ENCODE assay signal across 28 cellular contexts in genomic region chr5:96262105-96262504, GRCh38.
DNase-seq lines count a peak whose midpoint lies in the region; ATAC-seq, FAIRE-seq and TF ChIP-seq lines count a peak whose summit lies in the region.
"Had no signal": no experiment of that assay in that cellular context is flagged by ENCODE, and none has a peak within 500 bp of the region (broad histone marks: within the 10 kb centered on the region; RNA-seq: fewer than 3 reads in every experiment).

No MANE protein-coding gene starts in this region.

- peaks cover 19% of the 10 kb centered on the region; the same call in 1 of the 2 replicates for H3K9me2 ChIP-seq in GM23338 (ENCODE audit: insufficient read depth)

- H3K4me1 Mint-ChIP-seq in GM23338: no peaks in the 10 kb centered on the region; the same call in 2 of the 3 replicates
- H3K4me1 Mint-ChIP-seq: CD4-positive, alpha-beta memory T cell; CD8-positive, alpha-beta memory T cell had no signal

- peaks cover 4% of the 10 kb centered on the region; the same call in 1 of the 3 replicates for H3K36me3 Mint-ChIP-seq in GM23338 (ENCODE audit: low read depth)
- H3K36me3 Mint-ChIP-seq: CD14-positive monocyte; CD4-positive, CD25-positive, alpha-beta regulatory T cell had no signal

- H2BK5ac ChIP-seq in IMR-90 (ENCODE audit: low read depth, low read length, poor library complexity, severe bottlenecking) (no peak overlapping the region), H1 (ENCODE audit: low read depth, low read length) (no peak overlapping the region), neuronal stem cell (ENCODE audit: low read length) (no peak overlapping the region)

- ATAC-seq in GM23338: peak; percentile 72
- ATAC-seq in IMR-90 (ENCODE audit: low read depth): no peak
- ATAC-seq: GM12878 had no signal

- POLR2A ChIA-PET in IMR-90 (lab: Charles Lee; ENCODE audit: unreplicated experiment): no interaction called here
- POLR2A ChIA-PET in H1 (lab: Charles Lee; ENCODE audit: partially characterized antibody): no interaction called here

- intact Hi-C loops in IMR-90 (cut with micrococcal nuclease) (no loop called here), transverse colon (cut with DNase I; ENCODE audit: low total_unique reads) (no loop called here)

- peak overlapping the region; percentile 9; the same call in 1 of the 2 replicates for H2AK5ac ChIP-seq in IMR-90 (ENCODE audit: low read depth, low read length)
- H2AK5ac ChIP-seq in H1 (ENCODE audit: low read depth, low read length): no peak overlapping the region
- H2AK5ac ChIP-seq in neuronal stem cell (ENCODE audit: low read depth, low read length): no peak overlapping the region

- H3K9me1 ChIP-seq in IMR-90 (ENCODE audit: insufficient read depth, low read length): peaks cover 3% of the 10 kb centered on the region; the same call in 1 of the 2 replicates

- BruUV-seq in IMR-90 (replicated peaks; lab: Mats Ljungman, UMichigan): no TSS peak

- H3K4me3 Mint-ChIP-seq in GM23338: no peak overlapping the region
- H3K4me3 Mint-ChIP-seq: CD14-positive monocyte; CD4-positive, alpha-beta memory T cell; CD4-positive, CD25-positive, alpha-beta regulatory T cell; CD8-positive, alpha-beta memory T cell had no signal

- peak overlapping the region; percentile 20; the same call in 1 of the 2 replicates for H2BK120ac ChIP-seq in IMR-90 (ENCODE audit: low read depth, low read length)
- H2BK120ac ChIP-seq in H1 (replicated peaks; ENCODE audit: low read depth, low read length): no peak overlapping the region
- no peak overlapping the region for H2BK120ac ChIP-seq in neuronal stem cell (ENCODE audit: low read depth, low read length)

- peak overlapping the region; percentile 18; the same call in 1 of the 2 replicates for H3K4ac ChIP-seq in IMR-90 (ENCODE audit: low read depth, low read length)
- H3K4ac ChIP-seq in H1 (replicated peaks; ENCODE audit: insufficient read length, low read depth, low read length): no peak overlapping the region
- no peak overlapping the region for H3K4ac ChIP-seq in neuronal stem cell (ENCODE audit: low read length)

- H4K5ac ChIP-seq in IMR-90 (ENCODE audit: low read depth, low read length) (no peak overlapping the region), H1 (ENCODE audit: insufficient read length, low read depth, low read length) (no peak overlapping the region)

- no peak overlapping the region; the same call in 1 of the 2 replicates for H4K91ac ChIP-seq in IMR-90 (ENCODE audit: insufficient read depth, low read depth, low read length)
- no peak overlapping the region for H4K91ac ChIP-seq in H1 (replicated peaks; ENCODE audit: insufficient read length, low read length)
- no peak overlapping the region for H4K91ac ChIP-seq in neuronal stem cell (ENCODE audit: low read depth, low read length, poor library complexity)

- H3K36me3 ChIP-seq in GM23338 (ENCODE audit: insufficient read depth) (no peaks in the 10 kb centered on the region), IMR-90 (ENCODE audit: control insufficient read depth, insufficient read depth, low read length) (no peaks in the 10 kb centered on the region), H1 (ENCODE audit: control insufficient read depth in 2 of 4, insufficient read depth in 4 of 4, low read length in 3 of 4) (no peaks in the 10 kb centered on the region), neuronal stem cell (replicated peaks in 1 of 2; ENCODE audit: control insufficient read depth in 2 of 2, insufficient read depth in 2 of 2, low read length in 2 of 2) (no peaks in the 10 kb centered on the region), transverse colon (no peaks in the 10 kb centered on the region)
- H3K36me3 ChIP-seq: BE2C, BLaER1 had no signal

- WGBS in IMR-90 (ENCODE audit: extremely low coverage in 2 of 2, insufficient read length in 1 of 2), 2 experiments: no CpG with 5 or more reads among the region's 3 CpGs
- WGBS in H1 (ENCODE audit: extremely low coverage in 1 of 2, insufficient coverage in 1 of 2, insufficient read length in 1 of 2, insufficient replicate concordance in 2 of 2, low coverage in 1 of 2, low lambda C conversion rate in 2 of 2, missing lambda C conversion rate in 1 of 2), 2 experiments: 75% methylated on average over 3 of the region's 3 CpGs; no CpG with 5 or more reads in 1 of the 2 experiments
- no CpG with 5 or more reads among the region's 3 CpGs for WGBS in neuronal stem cell (ENCODE audit: extremely low coverage in 2 of 2, insufficient read length in 2 of 2, insufficient replicate concordance in 1 of 2), 2 donors
- WGBS in transverse colon (ENCODE audit: low coverage in 1 of 2), 2 donors: 76 to 77% methylated on average over 3 of the region's 3 CpGs

- in situ Hi-C loops in IMR-90 (cut with MboI; ENCODE audit: low sequenced_read_pairs) (no loop called here), transverse colon (cut with MboI; ENCODE audit: low pct_ligation_motif_present in 1 of 4, low pct_unique_long_range_greater_than_20kb in 1 of 4, low sequenced_read_pairs in 3 of 4) (no loop called here)

- no peak overlapping the region for H3K14ac ChIP-seq in IMR-90 (replicated peaks; ENCODE audit: low read depth, low read length)
- no peak overlapping the region for H3K14ac ChIP-seq in H1 (ENCODE audit: insufficient read length)
- no peak overlapping the region for H3K14ac ChIP-seq in neuronal stem cell (ENCODE audit: low read length)

- no peak for TF ChIP-seq RAD21 in IMR-90 (IDR thresholded peaks at IDR 0.05; ENCODE audit: low read length)
- TF ChIP-seq RAD21 in H1 (IDR thresholded peaks at IDR 0.05 in 1 of 2, conservative IDR thresholded peaks at IDR 0.05 in 1 of 2; ENCODE audit: low read depth in 2 of 2, low read length in 2 of 2): no peak

- H4K8ac ChIP-seq in IMR-90 (ENCODE audit: low read depth in 2 of 2, low read length in 2 of 2) (no peak overlapping the region), H1 (ENCODE audit: extremely low read depth, insufficient read depth, low read length) (no peak overlapping the region), neuronal stem cell (ENCODE audit: low read depth, low read length) (no peak overlapping the region)

- TF ChIP-seq CTCF in GM23338 (conservative IDR thresholded peaks at IDR 0.05; ENCODE audit: low read depth in 2 of 2): no peak
- no peak for TF ChIP-seq CTCF in IMR-90 (conservative IDR thresholded peaks at IDR 0.05; ENCODE audit: low read depth, low read length)
- no peak for TF ChIP-seq CTCF in H1 (IDR thresholded peaks at IDR 0.05; ENCODE audit: control extremely low read depth in 1 of 3, insufficient read depth in 1 of 3, low read depth in 1 of 3, low read length in 3 of 3)
- no peak for TF ChIP-seq CTCF in transverse colon (IDR thresholded peaks at IDR 0.05)

- dilution Hi-C loops in IMR-90 (cut with HindIII; ENCODE audit: low sequenced_read_pairs, unreplicated experiment): no loop called here

- no peak for TF ChIP-seq EP300 in H1 (IDR thresholded peaks at IDR 0.05; ENCODE audit: borderline replicate concordance in 1 of 2, low read depth in 2 of 2, low read length in 2 of 2)
- TF ChIP-seq EP300 in transverse colon (IDR thresholded peaks at IDR 0.05; ENCODE audit: low read depth): no peak

- H2BK12ac ChIP-seq in H1 (ENCODE audit: low read depth, low read length) (no peak overlapping the region), neuronal stem cell (ENCODE audit: low read length) (no peak overlapping the region)

- no peak overlapping the region for H2AK9ac ChIP-seq in IMR-90 (replicated peaks; ENCODE audit: low read depth, low read length, poor library complexity)

- H3K18ac ChIP-seq in IMR-90 (ENCODE audit: low read depth, low read length) (peak overlapping the region; percentile 87; the same call in 1 of the 2 replicates), H1 (ENCODE audit: extremely low read depth, low read length) (no peak overlapping the region), neuronal stem cell (ENCODE audit: low read length) (no peak overlapping the region)

- H3K27ac ChIP-seq in GM23338 (ENCODE audit: low read depth): no peak overlapping the region
- no peak overlapping the region for H3K27ac ChIP-seq in IMR-90 (ENCODE audit: insufficient read depth, low read length)
- no peak overlapping the region for H3K27ac ChIP-seq in H1 (ENCODE audit: low read depth, low read length)
- no peak overlapping the region for H3K27ac ChIP-seq in neuronal stem cell (replicated peaks; ENCODE audit: low read length)
- no peak overlapping the region for H3K27ac ChIP-seq in transverse colon
- H3K27ac ChIP-seq: BLaER1 had no signal

- H3K4me3 ChIP-seq in GM23338 (no peak overlapping the region), IMR-90 (ENCODE audit: insufficient read depth, low read depth, low read length) (no peak overlapping the region), H1 (ENCODE audit: extremely low read depth in 1 of 4, insufficient read depth in 2 of 4, low read depth in 3 of 4, low read length in 4 of 4) (no peak overlapping the region), neuronal stem cell (ENCODE audit: low read length in 2 of 2) (no peak overlapping the region), transverse colon (no peak overlapping the region)
- H3K4me3 ChIP-seq: BLaER1, GM12878 had no signal

- H3K4me2 ChIP-seq in GM23338 (no peak overlapping the region), IMR-90 (ENCODE audit: low read depth, low read length) (no peak overlapping the region), H1 (ENCODE audit: insufficient read depth in 1 of 2, low read depth in 2 of 2, low read length in 2 of 2) (no peak overlapping the region), neuronal stem cell (ENCODE audit: insufficient read depth, low read length, poor library complexity, severe bottlenecking) (no peak overlapping the region)
- H3K4me2 ChIP-seq: BLaER1 had no signal

- H3K27me3 ChIP-seq in GM23338 (ENCODE audit: insufficient read depth): no peaks in the 10 kb centered on the region
- no peaks in the 10 kb centered on the region for H3K27me3 ChIP-seq in IMR-90 (ENCODE audit: control insufficient read depth, insufficient read depth, low read length)
- peaks cover 0 to 2% (median 0%) of the 10 kb centered on the region in 4 experiments; a peak in 1 of 7 replicates for H3K27me3 ChIP-seq in H1 (replicated peaks in 1 of 4; ENCODE audit: control insufficient read depth in 3 of 4, extremely low read depth in 1 of 4, insufficient read depth in 3 of 4, low read length in 3 of 4)
- H3K27me3 ChIP-seq in neuronal stem cell (ENCODE audit: control insufficient read depth in 3 of 3, insufficient read depth in 3 of 3, low read depth in 1 of 3, low read length in 3 of 3): no peaks in the 10 kb centered on the region
- H3K27me3 ChIP-seq in transverse colon: no peaks in the 10 kb centered on the region
- H3K27me3 ChIP-seq: BE2C, BLaER1 had no signal

- DNase-seq in GM23338 (ENCODE audit: low spot score) (no peak), IMR-90 (no peak), H1 (ENCODE audit: low read depth in 1 of 2, low spot score in 2 of 2) (no peak), neuronal stem cell (ENCODE audit: low spot score) (no peak), NCI-H1092 treated with DMSO at 0.1 percent for 48 hours (lab: John Stamatoyannopoulos, UW) (no peak), NCI-H1436 treated with DMSO at 0.1 percent for 48 hours (lab: John Stamatoyannopoulos, UW) (no peak), transverse colon (no peak)
- DNase-seq: 8988T; ACHN; BE2C; C1 segment of cervical spinal cord; CD4-positive, alpha-beta memory T cell; CD4-positive, CD25-positive, alpha-beta regulatory T cell; CD8-positive, alpha-beta memory T cell; COR-L47; DMS 273 treated with DMSO at 0.1 percent for 48 hours; DMS153; DMS53; DMS79; DND-41; EL; GDM1 had no signal

- H3K9ac ChIP-seq in IMR-90 (ENCODE audit: low read depth, low read length) (no peak overlapping the region), H1 (replicated peaks in 1 of 4; ENCODE audit: extremely low read depth in 1 of 4, low read depth in 3 of 4, low read length in 3 of 4) (no peak overlapping the region), neuronal stem cell (ENCODE audit: low read depth, low read length, poor library complexity) (no peak overlapping the region)
- H3K9ac ChIP-seq: BLaER1 had no signal

- H3K56ac ChIP-seq in IMR-90 (ENCODE audit: extremely low read depth, insufficient read depth, low read length) (no peak overlapping the region), H1 (replicated peaks; ENCODE audit: insufficient read length, low read depth, low read length) (no peak overlapping the region)

- CTCF ChIA-PET in IMR-90 (lab: Yijun Ruan, JAX): interaction anchor here (0.6 to 1.0 kb wide), 2 partner anchors 56 to 140 kb away, joined by 3 read pairs; no protein-coding TSS in a partner anchor
- CTCF ChIA-PET in H1 (lab: Charles Lee; ENCODE audit: partially characterized antibody): interaction anchor here (1.4 kb wide), 2 partner anchors 8 to 23 kb away, joined by 3 read pairs; no protein-coding TSS in a partner anchor

- H3F3A ChIP-seq in GM23338 (replicated peaks; ENCODE audit: low read depth): no peaks in the 10 kb centered on the region

- peaks cover 2% of the 10 kb centered on the region for H3K27me3 Mint-ChIP-seq in GM23338 (ENCODE audit: insufficient read depth, low read depth, poor library complexity)

- H3K9me3 ChIP-seq in IMR-90 (ENCODE audit: control insufficient read depth, insufficient read depth, low read length) (peaks cover 4% of the 10 kb centered on the region), H1 (ENCODE audit: insufficient read depth in 2 of 2, low read depth in 1 of 2, low read length in 1 of 2) (no peaks in the 10 kb centered on the region), neuronal stem cell (replicated peaks in 1 of 2; ENCODE audit: control insufficient read depth in 2 of 2, insufficient read depth in 1 of 2, low read depth in 1 of 2, low read length in 2 of 2) (peaks cover 0 to 2% of the 10 kb centered on the region in 2 donors), transverse colon (peaks cover 0 to 7% of the 10 kb centered on the region in 2 donors)
- H3K9me3 ChIP-seq: BE2C had no signal

- H3K23ac ChIP-seq in IMR-90 (ENCODE audit: low read depth, low read length): no peak overlapping the region
- H3K23ac ChIP-seq in H1 (ENCODE audit: insufficient read length): no peak overlapping the region
- no peak overlapping the region for H3K23ac ChIP-seq in neuronal stem cell (ENCODE audit: low read depth, low read length, poor library complexity)

- H3K9me3 Mint-ChIP-seq in GM23338: peaks cover under 1% of the 10 kb centered on the region; the same call in 2 of the 3 replicates

- H3K79me2 ChIP-seq in GM23338 (replicated peaks; ENCODE audit: insufficient read depth) (no peaks in the 10 kb centered on the region), H1 (ENCODE audit: control insufficient read depth in 1 of 2, insufficient read depth in 2 of 2, low read length in 2 of 2) (no peaks in the 10 kb centered on the region)

- TF ChIP-seq POLR2A in IMR-90 (IDR thresholded peaks at IDR 0.05; ENCODE audit: low read depth, low read length): no peak
- TF ChIP-seq POLR2A in H1 (IDR thresholded peaks at IDR 0.05; ENCODE audit: control extremely low read depth in 1 of 2, low read depth in 2 of 2, low read length in 2 of 2): no peak
- no peak for TF ChIP-seq POLR2A in transverse colon (IDR thresholded peaks at IDR 0.05)

- no peaks in the 10 kb centered on the region for H3K4me1 ChIP-seq in GM23338 (ENCODE audit: insufficient read depth)
- peaks cover 16% of the 10 kb centered on the region for H3K4me1 ChIP-seq in IMR-90 (ENCODE audit: control insufficient read depth, insufficient read depth, low read length)
- no peaks in the 10 kb centered on the region for H3K4me1 ChIP-seq in H1 (replicated peaks in 1 of 4; ENCODE audit: control insufficient read depth in 3 of 4, insufficient read depth in 4 of 4, low read length in 3 of 4)
- no peaks in the 10 kb centered on the region for H3K4me1 ChIP-seq in neuronal stem cell (ENCODE audit: control insufficient read depth in 2 of 2, insufficient read depth in 1 of 2, low read depth in 1 of 2, low read length in 2 of 2)
- H3K4me1 ChIP-seq in transverse colon: no peaks in the 10 kb centered on the region

- H3K27ac Mint-ChIP-seq in GM23338: no peak overlapping the region
- H3K27ac Mint-ChIP-seq: CD4-positive, CD25-positive, alpha-beta regulatory T cell; CD8-positive, alpha-beta memory T cell had no signal

- no peaks in the 10 kb centered on the region for H3K23me2 ChIP-seq in H1 (ENCODE audit: low read depth, low read length)

- peaks cover 0 to 7% of the 10 kb centered on the region in 2 experiments; a peak in 2 of 4 replicates for H3K79me1 ChIP-seq in IMR-90 (ENCODE audit: low read depth in 1 of 2, low read length in 2 of 2)
- no peaks in the 10 kb centered on the region for H3K79me1 ChIP-seq in H1 (ENCODE audit: low read depth, low read length)
- no peaks in the 10 kb centered on the region for H3K79me1 ChIP-seq in neuronal stem cell (ENCODE audit: low read depth, low read length)

- H4K20me1 ChIP-seq in GM23338 (replicated peaks; ENCODE audit: insufficient read depth) (no peaks in the 10 kb centered on the region), IMR-90 (ENCODE audit: insufficient read depth, low read length) (no peaks in the 10 kb centered on the region), H1 (replicated peaks in 1 of 2; ENCODE audit: control insufficient read depth in 1 of 2, insufficient read depth in 2 of 2, low read length in 2 of 2) (no peaks in the 10 kb centered on the region)
- H4K20me1 ChIP-seq: BLaER1 had no signal

- peak overlapping the region; percentile 38; the same call in 1 of the 2 replicates for H2BK20ac ChIP-seq in IMR-90 (ENCODE audit: low read depth, low read length)
- H2BK20ac ChIP-seq in H1 (ENCODE audit: low read length): no peak overlapping the region

- peak overlapping the region; percentile 65; the same call in 1 of the 3 replicates for H2BK15ac ChIP-seq in IMR-90 (ENCODE audit: low read depth, low read length)
- no peak overlapping the region for H2BK15ac ChIP-seq in H1 (ENCODE audit: low read length)
- no peak overlapping the region for H2BK15ac ChIP-seq in neuronal stem cell (ENCODE audit: low read length)

- FAIRE-seq in H1 (lab: Jason Lieb, UNC): no peak
- FAIRE-seq: A204.1, GM12878, GM12892, GM18507 had no signal

- H2AFZ ChIP-seq in GM23338 (0 out of 2 replicates have a peak overlapping the region, but pooled peaks have one; percentile 9), IMR-90 (replicated peaks; ENCODE audit: low read length, poor library complexity) (no peak overlapping the region), H1 (ENCODE audit: low read length) (0 out of 2 replicates have a peak overlapping the region, but pooled peaks have one; percentile 26), neuronal stem cell (ENCODE audit: low read length) (peak overlapping the region; percentile 24)
